In the genomic region with DNA sequence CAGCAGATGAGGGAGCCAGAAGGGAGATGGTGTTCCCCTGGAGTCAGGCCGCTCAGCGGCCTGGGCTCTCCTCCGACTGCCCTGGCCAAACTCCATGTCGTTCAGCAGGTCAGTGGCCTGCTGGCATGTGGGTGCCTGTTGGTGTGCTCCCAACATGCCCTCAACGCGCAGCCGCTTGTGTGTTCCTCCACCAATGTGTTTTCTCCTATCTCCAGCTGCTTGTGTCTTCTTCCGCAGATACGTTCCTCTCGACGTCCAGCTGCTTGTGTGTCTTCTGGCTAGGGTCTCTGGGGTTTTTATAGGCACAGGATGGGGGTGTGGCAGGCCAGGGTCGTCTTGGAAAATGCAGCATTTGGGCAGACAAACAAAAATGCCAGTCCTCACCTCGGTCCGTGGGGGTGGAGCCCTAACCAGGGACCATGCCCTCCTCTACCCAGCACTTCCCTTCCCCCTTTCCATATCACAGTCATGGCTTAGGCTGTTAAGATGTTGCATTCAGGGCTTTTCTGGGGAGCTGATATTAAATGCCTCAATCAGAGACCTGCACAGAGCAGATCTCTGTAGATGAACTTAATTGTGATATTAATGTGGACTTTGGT, we compare ENCODE assay signal across 11 cellular contexts.
"Had no signal": no experiment of that assay in that cellular context is flagged by ENCODE, and none has a peak within 500 bp of the region (broad histone marks: within the 10 kb centered on the region; RNA-seq: fewer than 3 reads in every experiment).

No MANE protein-coding gene starts in this region.

- H3K4me1 Mint-ChIP-seq: H9 had no signal

- H3K9me3 ChIP-seq: HAP-1 had no signal

- H3K4me3 ChIP-seq: GM23248, GM23338, HAP-1 had no signal

- DNase-seq: GM23248, GOT3, H7, H9, HCEC 1CT, HFFc6 had no signal

- H3K9me3 Mint-ChIP-seq: GM23338, H9 had no signal

- H2AFZ ChIP-seq: GM23248, GM23338 had no signal

- H3K4me2 ChIP-seq: GM23338 had no signal

- H3K36me3 ChIP-seq: HAP-1 had no signal

- FAIRE-seq: H1, H54 had no signal

- H3K27ac Mint-ChIP-seq: GM23338, HFFc6 had no signal

- ATAC-seq: GM23338, HCT116 had no signal

- H3K27ac ChIP-seq: GM23248 had no signal

- H3K9ac ChIP-seq: GM23248 had no signal

- H3K4me1 ChIP-seq: HAP-1 had no signal

- H3K4me3 Mint-ChIP-seq: GM23338, H9, HFFc6 had no signal
